9 cellular contexts compared by ENCODE assay signal in genomic region chr22:50271011-50271394, GRCh38. TPM values are rescaled to one million over a fixed set of nuclear protein-coding genes. Genes with fewer than 3 reads are reported as not detected.
DNase-seq lines count a peak whose midpoint lies in the region; TF ChIP-seq lines count a peak whose summit lies in the region.
"Had no signal": no experiment of that assay in that cellular context is flagged by ENCODE, and none has a peak within 500 bp of the region (broad histone marks: within the 10 kb centered on the region; RNA-seq: fewer than 3 reads in every experiment).

No MANE protein-coding gene starts in this region.

- 1% methylated on average over 14 to 30 of the region's 30 CpGs for WGBS in testis, 2 donors

- TF ChIP-seq POLR2A in testis (IDR thresholded peaks at IDR 0.05) = no peak

- H3K27me3 ChIP-seq in testis = no peaks in the 10 kb centered on the region

- CTCF ChIA-PET in activated CD4-positive, alpha-beta T cell treated with anti-CD3 and anti-CD28 coated beads, Interleukin-2, amount 10 ng/mL, durations not matched to agents 7 days and 5 days (lab: Charles Lee) = no interaction called here

- H3K4me1 ChIP-seq in testis = peaks cover 44% of the 10 kb centered on the region

- H3K9me3 ChIP-seq in iPS-18c (ENCODE audit: control insufficient read depth, insufficient read depth, low read length) = no peaks in the 10 kb centered on the region
- no peaks in the 10 kb centered on the region for H3K9me3 ChIP-seq in testis
- H3K9me3 ChIP-seq: neutrophil had no signal

- POLR2A ChIA-PET in activated CD4-positive, alpha-beta T cell treated with anti-CD3 and anti-CD28 coated beads, Interleukin-2, amount 10 ng/mL, durations not matched to agents 7 days and 5 days (lab: Charles Lee) = no interaction called here

- intact Hi-C loops in activated T-helper 2 cell treated with anti-CD3 and anti-CD28 coated beads, Interferon-gamma antibody, Interleukin-2, Interleukin-4, amounts not matched to agents 10 μg/mL and 5 μg/mL and 100 μg/mL, durations not matched to agents 14 hours and 24 hours and 36 hours (cut with micrococcal nuclease) = loop anchor here (2.0 to 5.0 kb wide), 3 partner anchors 41 to 352 kb away; partner anchors contain the start of gene DENND6B
- intact Hi-C loops in testis (cut with DNase I; ENCODE audit: low total_unique reads) = no loop called here

- H3K27me3 Mint-ChIP-seq in activated CD4-positive, alpha-beta T cell treated with anti-CD3 and anti-CD28 coated beads, Interleukin-2, amount 10 ng/mL, durations not matched to agents 7 days and 5 days = peaks cover 13% of the 10 kb centered on the region
- peaks cover 15% of the 10 kb centered on the region for H3K27me3 Mint-ChIP-seq in activated T-helper 2 cell treated with anti-CD3 and anti-CD28 coated beads, Interferon-gamma antibody, Interleukin-2, Interleukin-4, amounts not matched to agents 10 μg/mL and 5 μg/mL and 100 μg/mL, durations not matched to agents 14 hours and 24 hours and 36 hours (ENCODE audit: low read depth)

- H3K9me3 Mint-ChIP-seq in activated CD4-positive, alpha-beta T cell treated with anti-CD3 and anti-CD28 coated beads, Interleukin-2, amount 10 ng/mL, durations not matched to agents 7 days and 5 days = no peaks in the 10 kb centered on the region
- H3K9me3 Mint-ChIP-seq in activated T-helper 2 cell treated with anti-CD3 and anti-CD28 coated beads, Interferon-gamma antibody, Interleukin-2, Interleukin-4, amounts not matched to agents 10 μg/mL and 5 μg/mL and 100 μg/mL, durations not matched to agents 14 hours and 24 hours and 36 hours = no peaks in the 10 kb centered on the region

- H3K36me3 Mint-ChIP-seq in activated CD4-positive, alpha-beta T cell treated with anti-CD3 and anti-CD28 coated beads, Interleukin-2, amount 10 ng/mL, durations not matched to agents 7 days and 5 days (ENCODE audit: low read depth) = no peaks in the 10 kb centered on the region
- H3K36me3 Mint-ChIP-seq in activated T-helper 2 cell treated with anti-CD3 and anti-CD28 coated beads, Interferon-gamma antibody, Interleukin-2, Interleukin-4, amounts not matched to agents 10 μg/mL and 5 μg/mL and 100 μg/mL, durations not matched to agents 14 hours and 24 hours and 36 hours (ENCODE audit: low read depth) = no peaks in the 10 kb centered on the region

- H3K27ac Mint-ChIP-seq in activated CD4-positive, alpha-beta T cell treated with anti-CD3 and anti-CD28 coated beads, Interleukin-2, amount 10 ng/mL, durations not matched to agents 7 days and 5 days = no peak overlapping the region
- H3K27ac Mint-ChIP-seq in activated T-helper 2 cell treated with anti-CD3 and anti-CD28 coated beads, Interferon-gamma antibody, Interleukin-2, Interleukin-4, amounts not matched to agents 10 μg/mL and 5 μg/mL and 100 μg/mL, durations not matched to agents 14 hours and 24 hours and 36 hours = no peak overlapping the region

- peak overlapping the region; percentile 64 for H3K4me3 Mint-ChIP-seq in activated CD4-positive, alpha-beta T cell treated with anti-CD3 and anti-CD28 coated beads, Interleukin-2, amount 10 ng/mL, durations not matched to agents 7 days and 5 days
- H3K4me3 Mint-ChIP-seq in activated T-helper 2 cell treated with anti-CD3 and anti-CD28 coated beads, Interferon-gamma antibody, Interleukin-2, Interleukin-4, amounts not matched to agents 10 μg/mL and 5 μg/mL and 100 μg/mL, durations not matched to agents 14 hours and 24 hours and 36 hours (ENCODE audit: low read depth) = peak overlapping the region; percentile 66

- H3K4me1 Mint-ChIP-seq in activated CD4-positive, alpha-beta T cell treated with anti-CD3 and anti-CD28 coated beads, Interleukin-2, amount 10 ng/mL, durations not matched to agents 7 days and 5 days = peaks cover 18% of the 10 kb centered on the region
- H3K4me1 Mint-ChIP-seq in activated T-helper 2 cell treated with anti-CD3 and anti-CD28 coated beads, Interferon-gamma antibody, Interleukin-2, Interleukin-4, amounts not matched to agents 10 μg/mL and 5 μg/mL and 100 μg/mL, durations not matched to agents 14 hours and 24 hours and 36 hours (ENCODE audit: low read depth) = peaks cover 1% of the 10 kb centered on the region

- DNase-seq in activated CD4-positive, alpha-beta T cell treated with anti-CD3 and anti-CD28 coated beads, Interleukin-2, amount 10 ng/mL, durations not matched to agents 7 days and 5 days = no peak
- no peak for DNase-seq in activated CD4-positive, alpha-beta T cell treated with anti-CD3 and anti-CD28 coated beads for 1 hour
- DNase-seq in activated T-helper 2 cell treated with anti-CD3 and anti-CD28 coated beads, Interferon-gamma antibody, Interleukin-2, Interleukin-4, amounts not matched to agents 10 μg/mL and 5 μg/mL and 100 μg/mL, durations not matched to agents 14 hours and 24 hours and 36 hours (ENCODE audit: low spot score) = no peak
- DNase-seq in testis (no peak), SHP77 treated with DMSO at 0.1 percent for 48 hours (lab: John Stamatoyannopoulos, UW) (no peak), NCI-H2171 (lab: John Stamatoyannopoulos, UW) (no peak), HuH-7 (ENCODE audit: low spot score) (no peak)

- no peaks in the 10 kb centered on the region for H3K36me3 ChIP-seq in testis (ENCODE audit: low read depth, missing control alignments)
- H3K36me3 ChIP-seq: neutrophil had no signal

- peak overlapping the region; percentile 43 for H3K4me3 ChIP-seq in iPS-18c (ENCODE audit: insufficient read depth, low read depth, low read length)
- H3K4me3 ChIP-seq in testis = peak overlapping the region; percentile 45 to 46

- H3K27ac ChIP-seq in testis = peak overlapping the region in 1 of 2 donors; percentile 10
- H3K27ac ChIP-seq: neutrophil had no signal

- no peak for TF ChIP-seq CTCF in testis (IDR thresholded peaks at IDR 0.05)

RNA-seq across cellular contexts. Expression of gene MAPK11, which starts 0.8 kb away (rescaled TPM):
- 10 to 100 TPM; 10.7 to 12.6 TPM for total RNA-seq in activated CD4-positive, alpha-beta T cell treated with anti-CD3 and anti-CD28 coated beads, Interleukin-2, amount 10 ng/mL, durations not matched to agents 7 days and 5 days
- total RNA-seq in activated T-helper 2 cell treated with anti-CD3 and anti-CD28 coated beads, Interferon-gamma antibody, Interleukin-2, Interleukin-4, amounts not matched to agents 10 μg/mL and 5 μg/mL and 100 μg/mL, durations not matched to agents 14 hours and 24 hours and 36 hours = 19.0 and 20.9 TPM in 2 replicates
- total RNA-seq in testis = 10 to 100 TPM in 1 of 2 donors, 1 to 10 TPM in 1; 8.3 to 10.7 TPM
- polyA plus RNA-seq in testis (ENCODE audit: insufficient read depth, low read depth, low replicate concordance) = 6.4 TPM

RNA-seq across cellular contexts. Expression of gene MAPK12, which starts 9.5 kb away (rescaled TPM):
- total RNA-seq in activated CD4-positive, alpha-beta T cell treated with anti-CD3 and anti-CD28 coated beads, Interleukin-2, amount 10 ng/mL, durations not matched to agents 7 days and 5 days = 1 to 10 TPM; 2.9 TPM
- 16.3 and 17.6 TPM in 2 replicates for total RNA-seq in activated T-helper 2 cell treated with anti-CD3 and anti-CD28 coated beads, Interferon-gamma antibody, Interleukin-2, Interleukin-4, amounts not matched to agents 10 μg/mL and 5 μg/mL and 100 μg/mL, durations not matched to agents 14 hours and 24 hours and 36 hours
- 10 to 100 TPM; 22.3 to 25.1 TPM for total RNA-seq in testis
- 9.1 TPM for polyA plus RNA-seq in testis (ENCODE audit: insufficient read depth, low read depth, low replicate concordance)

RNA-seq across cellular contexts. Expression of gene HDAC10, which starts 19.9 kb away (rescaled TPM):
- 10 to 100 TPM; 68.3 to 93.6 TPM for total RNA-seq in activated CD4-positive, alpha-beta T cell treated with anti-CD3 and anti-CD28 coated beads, Interleukin-2, amount 10 ng/mL, durations not matched to agents 7 days and 5 days
- total RNA-seq in activated T-helper 2 cell treated with anti-CD3 and anti-CD28 coated beads, Interferon-gamma antibody, Interleukin-2, Interleukin-4, amounts not matched to agents 10 μg/mL and 5 μg/mL and 100 μg/mL, durations not matched to agents 14 hours and 24 hours and 36 hours = 60.0 and 62.9 TPM in 2 replicates
- total RNA-seq in testis = 10 to 100 TPM; 32.1 to 33.1 TPM
- polyA plus RNA-seq in testis (ENCODE audit: insufficient read depth, low read depth, low replicate concordance) = 13.5 TPM

RNA-seq across cellular contexts. Expression of gene TUBGCP6, which starts 26.2 kb away (rescaled TPM):
- total RNA-seq in activated CD4-positive, alpha-beta T cell treated with anti-CD3 and anti-CD28 coated beads, Interleukin-2, amount 10 ng/mL, durations not matched to agents 7 days and 5 days = 10 to 100 TPM; 62.9 to 71.4 TPM
- 48.8 and 49.6 TPM in 2 replicates for total RNA-seq in activated T-helper 2 cell treated with anti-CD3 and anti-CD28 coated beads, Interferon-gamma antibody, Interleukin-2, Interleukin-4, amounts not matched to agents 10 μg/mL and 5 μg/mL and 100 μg/mL, durations not matched to agents 14 hours and 24 hours and 36 hours
- total RNA-seq in testis = 100 to 1,000 TPM; 136 to 143 TPM
- 40.2 TPM for polyA plus RNA-seq in testis (ENCODE audit: insufficient read depth, low read depth, low replicate concordance)

RNA-seq across cellular contexts. Expression of gene PLXNB2, which starts 36.4 kb away (rescaled TPM):
- 10 to 100 TPM; 10.7 to 11.1 TPM for total RNA-seq in activated CD4-positive, alpha-beta T cell treated with anti-CD3 and anti-CD28 coated beads, Interleukin-2, amount 10 ng/mL, durations not matched to agents 7 days and 5 days
- 9.8 and 11.1 TPM in 2 replicates for total RNA-seq in activated T-helper 2 cell treated with anti-CD3 and anti-CD28 coated beads, Interferon-gamma antibody, Interleukin-2, Interleukin-4, amounts not matched to agents 10 μg/mL and 5 μg/mL and 100 μg/mL, durations not matched to agents 14 hours and 24 hours and 36 hours
- total RNA-seq in testis = 100 to 1,000 TPM; 219 to 243 TPM
- polyA plus RNA-seq in testis (ENCODE audit: insufficient read depth, low read depth, low replicate concordance) = 98.0 TPM
